21 cellular contexts compared by ENCODE assay signal in genomic region chr16:65281636-65282035, GRCh38.
"Had no signal": no experiment of that assay in that cellular context is flagged by ENCODE, and none has a peak within 500 bp of the region (broad histone marks: within the 10 kb centered on the region; RNA-seq: fewer than 3 reads in every experiment).

No MANE protein-coding gene starts in this region.

- H3K27ac ChIP-seq: heart right ventricle, ovary, sigmoid colon, spleen, thoracic aorta had no signal

- DNase-seq: activated CD4-positive, CD25-positive, alpha-beta regulatory T cell treated with anti-CD3 and anti-CD28 coated beads, Interleukin-2, amount 50 U/mL, for 72 hours; activated CD8-positive, alpha-beta memory T cell treated with anti-CD3 and anti-CD28 coated beads for 24 hours; activated CD8-positive, alpha-beta memory T cell treated with anti-CD3 and anti-CD28 coated beads, Interleukin-2, amount 50 U/mL, for 48 hours; activated effector memory CD4-positive, alpha-beta T cell treated with Interleukin-2 at 50 U/mL for 16 hours; activated naive CD4-positive, alpha-beta T cell treated with anti-CD3 and anti-CD28 coated beads, Interleukin-2, amount 10 ng/mL, durations not matched to agents 7 days and 5 days; activated naive CD8-positive, alpha-beta T cell treated with anti-CD3 and anti-CD28 coated beads, Interleukin-2, amount 50 U/mL, for 24 hours; activated T-cell treated with anti-CD3 and anti-CD28 coated beads, Interleukin-2, amount 50 U/mL, for 48 hours; anterior cingulate cortex; caudate nucleus; erythroblast; foreskin melanocyte; heart right ventricle; ovary; sigmoid colon; spleen; stimulated activated CD4-positive, alpha-beta T cell treated with anti-CD3 and anti-CD28 coated beads, Interleukin-4, amount 100 ng/mL, for 4 hours had no signal

- H3K4me3 ChIP-seq: heart right ventricle, ovary, sigmoid colon, spleen, thoracic aorta had no signal

- FAIRE-seq: endometrium, keratinocyte had no signal

- ATAC-seq: activated naive CD8-positive, alpha-beta T cell treated with anti-CD3 and anti-CD28 coated beads, Interleukin-2, amount 50 U/mL, for 24 hours; heart right ventricle; left lobe of liver; stimulated activated memory B cell treated with anti-CD40 and anti-IgM and Interleukin-4, amounts not matched to agents 10 μg/mL and 1 μg/mL and 100 μg/mL, for 72 hours had no signal

- H3K9me3 ChIP-seq: heart right ventricle, ovary, sigmoid colon, spleen, thoracic aorta had no signal

- H3K36me3 ChIP-seq: heart right ventricle, ovary, sigmoid colon, spleen, thoracic aorta had no signal

- H3K27me3 ChIP-seq: heart right ventricle, ovary, sigmoid colon, spleen had no signal

- H3K4me1 ChIP-seq: spleen had no signal
